In genomic region chr2:216678813-216679657, GRCh38 we compare ENCODE assay signal across 1 cellular context.
TF ChIP-seq lines count a peak whose summit lies in the region.

No MANE protein-coding gene starts in this region.

TF ChIP-seq in H1, 55 proteins besides CTCF, POLR2A, EP300 and RAD21:
- TF ChIP-seq NANOG (IDR thresholded peaks at IDR 0.05; ENCODE audit: insufficient read depth, low read depth, low read length, poor library complexity, severe bottlenecking) (no peak), YY1 (IDR thresholded peaks at IDR 0.05; ENCODE audit: low read depth, low read length) (0 out of 2 replicates have a peak, but pooled peaks have one; percentile 12)
TF ChIP-seq in H1: peak in this region for 1.
